Comparison of ENCODE assay signal across 8 cellular contexts in the genomic region with DNA sequence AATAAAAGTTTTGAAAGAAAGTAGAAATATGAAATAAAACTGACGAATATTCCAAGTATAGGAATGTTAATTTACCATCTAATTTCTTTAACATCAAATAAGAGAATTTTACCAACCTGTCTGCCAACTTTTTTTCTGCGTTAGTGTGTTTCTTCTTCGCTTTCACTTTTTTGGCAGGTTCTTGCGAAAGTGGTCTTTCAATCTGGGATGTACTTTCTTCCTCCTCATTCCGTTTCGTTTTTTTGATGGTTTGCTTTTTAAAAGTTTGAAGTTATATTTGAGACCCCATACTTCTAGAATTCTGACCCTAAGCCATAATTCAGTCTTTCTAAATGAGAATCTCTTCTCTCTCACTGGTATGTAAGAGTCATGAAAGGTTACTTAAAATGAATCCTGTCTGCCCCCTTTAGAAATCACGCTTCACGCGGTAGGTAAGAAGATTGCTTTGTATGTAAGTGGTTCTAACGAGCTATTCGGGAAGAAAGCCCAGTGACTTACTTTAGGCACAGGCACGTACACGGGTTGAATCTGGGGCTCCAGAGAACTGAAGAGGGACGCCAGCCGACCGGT. TPM values are rescaled to one million over a fixed set of nuclear protein-coding genes. Genes with fewer than 3 reads are reported as not detected.
DNase-seq lines count a peak whose midpoint lies in the region; ATAC-seq and TF ChIP-seq lines count a peak whose summit lies in the region.

No MANE protein-coding gene starts in this region.

- peak overlapping the region; percentile 85 for H3K9ac ChIP-seq in HUES48 (ENCODE audit: low read depth, low read length)

- peak; percentile 45 for DNase-seq in GDM1 (lab: John Stamatoyannopoulos, UW)
- peak; percentile 64 for DNase-seq in fibroblast of villous mesenchyme (ENCODE audit: low read depth)
- no peak for DNase-seq in prostate gland (ENCODE audit: low spot score)
- no peak for DNase-seq in DMS153 (lab: John Stamatoyannopoulos, UW)
- DNase-seq in OCI-M2 (lab: John Stamatoyannopoulos, UW; ENCODE audit: unreplicated experiment): no peak

- no peak for TF ChIP-seq CTCF in VCaP (conservative IDR thresholded peaks at IDR 0.05)
- TF ChIP-seq CTCF in fibroblast of villous mesenchyme (IDR thresholded peaks at IDR 0.05; ENCODE audit: insufficient read depth, low read depth, low read length): no peak
- TF ChIP-seq CTCF in prostate gland (IDR thresholded peaks at IDR 0.05): no peak

- H3K27me3 ChIP-seq in HUES48 (ENCODE audit: control insufficient read depth, insufficient read depth, low read length) (no peaks in the 10 kb centered on the region), prostate gland (replicated peaks; ENCODE audit: insufficient read depth) (no peaks in the 10 kb centered on the region)

- intact Hi-C loops in prostate gland (cut with DNase I): no loop called here

- H3K9me3 ChIP-seq in HUES48 (ENCODE audit: control insufficient read depth, insufficient read depth, low read length): no peaks in the 10 kb centered on the region
- no peaks in the 10 kb centered on the region for H3K9me3 ChIP-seq in prostate gland

- peaks cover 38% of the 10 kb centered on the region for H3K36me3 ChIP-seq in HUES48 (ENCODE audit: control insufficient read depth, insufficient read depth, low read length)
- H3K36me3 ChIP-seq in prostate gland: no peaks in the 10 kb centered on the region

- no peak for TF ChIP-seq POLR2A in prostate gland (IDR thresholded peaks at IDR 0.05)

- ATAC-seq in GM21360 (IDR thresholded peaks at IDR 0.05; ENCODE audit: unreplicated experiment): peak; percentile 28

- 5% methylated on average over 16 of the region's 16 CpGs for WGBS in prostate gland

- H3K4me3 ChIP-seq in HUES48 (ENCODE audit: low read depth, low read length) (peak overlapping the region; percentile 91), fibroblast of villous mesenchyme (ENCODE audit: low read depth, low read length) (peak overlapping the region; percentile 86), prostate gland (peak overlapping the region; percentile 56 to 66)

- H3K4me1 ChIP-seq in HUES48 (ENCODE audit: control insufficient read depth, insufficient read depth, low read length) (0 out of 2 replicates have a peak, but pooled peaks cover 5% of the 10 kb centered on the region), prostate gland (replicated peaks) (no peaks in the 10 kb centered on the region)

- H3K27ac ChIP-seq in HUES48 (ENCODE audit: low read depth, low read length) (peak overlapping the region; percentile 92), VCaP (peak overlapping the region; percentile 83), prostate gland (peak overlapping the region; percentile 85 to 90)

RNA-seq across cellular contexts. Expression of gene RBM34, which starts 0.6 kb away (rescaled TPM):
- total RNA-seq in fibroblast of villous mesenchyme (53.8 and 61.7 TPM in 2 replicates), prostate gland (10 to 100 TPM; 25.7 to 90.7 TPM)

RNA-seq across cellular contexts. Expression of gene TOMM20, which starts 31.8 kb away (rescaled TPM):
- total RNA-seq in fibroblast of villous mesenchyme (74.4 and 81.6 TPM in 2 replicates), prostate gland (100 to 1,000 TPM in 1 of 2 donors, 10 to 100 TPM in 1; 77.1 to 135 TPM)

Comparison
In these comparisons a context has a peak if more than half of its experiments do, and no peak if none do; other contexts are left out.
1. DNase-seq: peak in GDM1 (single experiment) and fibroblast of villous mesenchyme (single experiment); none in prostate gland (single experiment), DMS153 (single experiment) and OCI-M2 (single experiment).
2. Peak in every context shown above with its lines, with median percentiles within 50 percentile points of each other: H3K27ac ChIP-seq and H3K4me3 ChIP-seq.